15 cellular contexts compared by ENCODE assay signal in the genomic region with DNA sequence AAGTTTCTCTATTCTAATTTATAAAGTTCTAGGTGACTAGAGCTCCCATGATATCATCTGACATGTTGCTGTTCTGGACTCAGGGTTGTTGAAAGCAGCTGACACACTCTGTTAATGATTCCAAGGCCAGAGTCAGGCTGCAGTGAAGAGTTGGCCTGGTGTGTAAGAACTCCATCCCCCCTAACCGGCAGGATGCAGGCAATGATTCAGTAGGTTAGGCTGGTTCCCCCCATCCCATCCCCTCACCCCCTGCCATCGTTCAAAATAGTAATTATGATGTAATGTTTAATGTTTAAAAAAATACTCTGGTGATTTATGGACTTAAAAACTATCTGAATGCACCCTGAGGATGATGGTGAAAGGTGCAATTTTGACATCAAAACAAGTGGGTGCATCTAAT. TPM values are rescaled to one million over a fixed set of nuclear protein-coding genes. Genes with fewer than 3 reads are reported as not detected.
A peak's percentile ranks its signal among the peaks of the same experiment; 100 is the strongest.
DNase-seq lines count a peak whose midpoint lies in the region; ATAC-seq and TF ChIP-seq lines count a peak whose summit lies in the region.
"Had no signal": no experiment of that assay in that cellular context is flagged by ENCODE, and none has a peak within 500 bp of the region (broad histone marks: within the 10 kb centered on the region; RNA-seq: fewer than 3 reads in every experiment).

No MANE protein-coding gene starts in this region.

- no peaks in the 10 kb centered on the region for H3K9me2 ChIP-seq in GM23338 (ENCODE audit: insufficient read depth)

- DNase-seq in GM23338 (ENCODE audit: low spot score) = no peak
- DNase-seq in HuH-7 (ENCODE audit: low spot score) = peak; percentile 90
- DNase-seq in kidney epithelial cell (ENCODE audit: low read depth) = peak; percentile 81
- DNase-seq in MV-4-11 (lab: John Stamatoyannopoulos, UW) = no peak
- no peak for DNase-seq in NCI-H524 (lab: John Stamatoyannopoulos, UW)
- DNase-seq in NCI-H510A (lab: John Stamatoyannopoulos, UW) = no peak
- no peak for DNase-seq in uterus
- DNase-seq: cerebellar nuclear complex; EL; erythroblast; midbrain; stimulated activated CD4-positive, alpha-beta T cell treated with anti-CD3 and anti-CD28 coated beads, Interleukin-1b, Interleukin-23, amount 100 ng/mL, for 48 hours had no signal

- TF ChIP-seq CTCF in GM23338 (conservative IDR thresholded peaks at IDR 0.05; ENCODE audit: low read depth in 2 of 2) (no peak), kidney epithelial cell (IDR thresholded peaks at IDR 0.05; ENCODE audit: insufficient read depth, low read length, poor library complexity, severe bottlenecking) (no peak), uterus (IDR thresholded peaks at IDR 0.05) (no peak)

- peak overlapping the region; percentile 85 for H3K4me2 ChIP-seq in GM23338

- H3K4me3 Mint-ChIP-seq in GM23338 = peak overlapping the region; percentile 44
- H3K4me3 Mint-ChIP-seq: activated naive CD4-positive, alpha-beta T cell treated with anti-CD3 and anti-CD28 coated beads, Interleukin-2, amount 50 U/mL, for 24 hours had no signal

- H3K9me3 ChIP-seq in uterus = no peaks in the 10 kb centered on the region

- H3K27ac ChIP-seq in GM23338 (ENCODE audit: low read depth) (peak overlapping the region; percentile 28; the same call in 1 of the 2 replicates), uterus (no peak overlapping the region)

- no peaks in the 10 kb centered on the region; the same call in 1 of the 3 replicates for H3K9me3 Mint-ChIP-seq in GM23338
- H3K9me3 Mint-ChIP-seq: activated naive CD4-positive, alpha-beta T cell treated with anti-CD3 and anti-CD28 coated beads, Interleukin-2, amount 50 U/mL, for 24 hours had no signal

- H3K4me3 ChIP-seq in GM23338 (no peak overlapping the region), kidney epithelial cell (ENCODE audit: low read depth, low read length) (no peak overlapping the region), uterus (no peak overlapping the region)

- peaks cover 31% of the 10 kb centered on the region for H3K4me1 ChIP-seq in GM23338 (ENCODE audit: insufficient read depth)
- peaks cover 0 to 13% of the 10 kb centered on the region in 2 donors for H3K4me1 ChIP-seq in uterus

- peaks cover 6% of the 10 kb centered on the region; the same call in 1 of the 2 replicates for H3F3A ChIP-seq in GM23338 (replicated peaks; ENCODE audit: low read depth)

- TF ChIP-seq POLR2A in uterus (IDR thresholded peaks at IDR 0.05) = no peak

- ATAC-seq in GM18498 (IDR thresholded peaks at IDR 0.05; ENCODE audit: unreplicated experiment) (peak; percentile 52), GM23338 (no peak)

- H3K79me2 ChIP-seq in GM23338 (replicated peaks; ENCODE audit: insufficient read depth) = peaks cover 64% of the 10 kb centered on the region

- peaks cover 38% of the 10 kb centered on the region for H3K36me3 Mint-ChIP-seq in GM23338 (ENCODE audit: low read depth)
- H3K36me3 Mint-ChIP-seq: activated naive CD4-positive, alpha-beta T cell treated with anti-CD3 and anti-CD28 coated beads, Interleukin-2, amount 50 U/mL, for 24 hours had no signal

- H3K36me3 ChIP-seq in GM23338 (ENCODE audit: insufficient read depth) (no peaks in the 10 kb centered on the region; the same call in 1 of the 2 replicates), kidney epithelial cell (ENCODE audit: control insufficient read depth, insufficient read depth, low read length) (no peaks in the 10 kb centered on the region), uterus (no peaks in the 10 kb centered on the region)

- H3K27me3 ChIP-seq in GM23338 (ENCODE audit: insufficient read depth) (no peaks in the 10 kb centered on the region), kidney epithelial cell (ENCODE audit: control insufficient read depth, insufficient read depth, low read length) (peaks cover 12% of the 10 kb centered on the region), uterus (peaks cover 0 to 5% of the 10 kb centered on the region in 2 donors)

- peaks cover 26% of the 10 kb centered on the region for H3K27me3 Mint-ChIP-seq in GM23338 (ENCODE audit: insufficient read depth, low read depth, poor library complexity)
- H3K27me3 Mint-ChIP-seq: progenitor cell of endocrine pancreas had no signal

- intact Hi-C loops in uterus (cut with DNase I; ENCODE audit: low total_unique reads) = no loop called here

- H4K20me1 ChIP-seq in GM23338 (replicated peaks; ENCODE audit: insufficient read depth) = 0 out of 2 replicates have a peak, but pooled peaks cover 3% of the 10 kb centered on the region

- H3K4me1 Mint-ChIP-seq in GM23338 = peaks cover 34% of the 10 kb centered on the region

- peak overlapping the region; percentile 27; the same call in 1 of the 2 replicates for H3K27ac Mint-ChIP-seq in GM23338
- H3K27ac Mint-ChIP-seq: activated naive CD4-positive, alpha-beta T cell treated with anti-CD3 and anti-CD28 coated beads, Interleukin-2, amount 50 U/mL, for 24 hours; progenitor cell of endocrine pancreas had no signal

- H2AFZ ChIP-seq in GM23338 = no peak overlapping the region

TF ChIP-seq in GM23338, 12 proteins besides CTCF, POLR2A, EP300 and RAD21 (continues in another document):
- TF ChIP-seq JUNB (IDR thresholded peaks at IDR 0.05; ENCODE audit: unreplicated experiment) (no peak), NANOG (IDR thresholded peaks at IDR 0.05; ENCODE audit: borderline replicate concordance) (no peak), EZH2phosphoT487 (IDR thresholded peaks at IDR 0.05; ENCODE audit: unreplicated experiment) (no peak), REST (IDR thresholded peaks at IDR 0.05; ENCODE audit: unreplicated experiment) (no peak), ZNF331 (CRISPR knock-in tag; IDR thresholded peaks at IDR 0.05; ENCODE audit: low read depth) (no peak), CREB1 (CRISPR knock-in tag; IDR thresholded peaks at IDR 0.05; ENCODE audit: low read depth) (no peak), EZH2 (IDR thresholded peaks at IDR 0.05; ENCODE audit: low read depth, unreplicated experiment) (no peak)

RNA-seq across cellular contexts. Expression of gene TRIM71, which starts 4.6 kb away (rescaled TPM):
- 318 and 346 TPM in 2 replicates for total RNA-seq in GM23338 (2014; rRNA removed; shearing (Covaris generic))
- polyA plus RNA-seq in GM23338 (2016; fragmentation: Nextera tagmentation; extraction: Ambion mirVana) = 71.2 and 71.5 TPM in 2 replicates
- total RNA-seq in kidney epithelial cell (2.4 and 2.6 TPM in 2 replicates), uterus (under 1 TPM in 1 of 4 donors, not detected in 3; 0.48 TPM)

Comparison
In these comparisons a context has a peak if more than half of its experiments do, and no peak if none do; other contexts are left out.
1. DNase-seq: peak in HuH-7 (single experiment) and kidney epithelial cell (single experiment); none in GM23338 (single experiment), MV-4-11 (single experiment), NCI-H524 (0 of 2), NCI-H510A (single experiment) and uterus (0 of 2).
2. RNA of gene TRIM71, which starts 4.6 kb away (total RNA-seq): 318 to 346 TPM in GM23338; 2.4 to 2.6 TPM in kidney epithelial cell and 0.48 TPM in uterus; every median in the first group is over 10 times any median in the second.